Comparison of ENCODE assay signal across 10 cellular contexts in the genomic region with DNA sequence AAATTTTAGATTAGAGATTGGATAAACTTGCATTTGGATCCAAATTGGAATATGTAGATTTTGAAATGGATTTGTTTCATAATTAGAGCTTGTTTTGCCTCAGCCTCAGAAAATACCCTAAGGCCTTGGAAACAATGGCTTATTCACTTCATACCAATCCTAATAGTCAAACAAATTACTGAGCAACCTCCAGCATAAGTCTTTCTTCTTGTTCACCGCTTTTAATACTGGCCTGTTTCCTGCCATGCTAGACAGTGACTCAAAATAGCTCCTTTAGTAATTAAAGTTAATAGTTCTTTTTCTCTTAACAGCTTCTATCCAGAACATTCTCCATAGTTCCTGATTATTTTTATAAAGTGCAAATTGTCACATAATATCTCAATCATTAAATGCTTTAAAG.
DNase-seq lines count a peak whose midpoint lies in the region; ATAC-seq, FAIRE-seq and TF ChIP-seq lines count a peak whose summit lies in the region.
"Had no signal": no experiment of that assay in that cellular context is flagged by ENCODE, and none has a peak within 500 bp of the region (broad histone marks: within the 10 kb centered on the region; RNA-seq: fewer than 3 reads in every experiment).

No MANE protein-coding gene starts in this region.

- peaks cover 15% of the 10 kb centered on the region for H3K4me1 Mint-ChIP-seq in type B pancreatic cell (ENCODE audit: unreplicated experiment)
- no peaks in the 10 kb centered on the region for H3K4me1 Mint-ChIP-seq in activated naive CD8-positive, alpha-beta T cell treated with anti-CD3 and anti-CD28 coated beads, Interleukin-2, amount 50 U/mL, for 24 hours
- no peaks in the 10 kb centered on the region for H3K4me1 Mint-ChIP-seq in CD8-positive, alpha-beta T cell (ENCODE audit: low read depth)

- H3K27me3 ChIP-seq in heart right ventricle (no peaks in the 10 kb centered on the region), subcutaneous abdominal adipose tissue (ENCODE audit: control insufficient read depth in 5 of 5, insufficient read depth in 4 of 5, low read length in 5 of 5) (no peaks in the 10 kb centered on the region)
- H3K27me3 ChIP-seq in CD8-positive, alpha-beta T cell (ENCODE audit: insufficient read depth, low read length) = no peaks in the 10 kb centered on the region
- H3K27me3 ChIP-seq: esophagus squamous epithelium had no signal

- no peaks in the 10 kb centered on the region for H3K27me3 Mint-ChIP-seq in type B pancreatic cell
- H3K27me3 Mint-ChIP-seq in activated naive CD8-positive, alpha-beta T cell treated with anti-CD3 and anti-CD28 coated beads, Interleukin-2, amount 50 U/mL, for 24 hours = no peaks in the 10 kb centered on the region
- H3K27me3 Mint-ChIP-seq in CD8-positive, alpha-beta T cell (ENCODE audit: low read depth) = no peaks in the 10 kb centered on the region

- H3K36me3 Mint-ChIP-seq in type B pancreatic cell = peaks cover 28% of the 10 kb centered on the region
- no peaks in the 10 kb centered on the region for H3K36me3 Mint-ChIP-seq in activated naive CD8-positive, alpha-beta T cell treated with anti-CD3 and anti-CD28 coated beads, Interleukin-2, amount 50 U/mL, for 24 hours (ENCODE audit: low read depth)
- no peaks in the 10 kb centered on the region for H3K36me3 Mint-ChIP-seq in CD8-positive, alpha-beta T cell

- H3K4me3 ChIP-seq in heart right ventricle (no peak overlapping the region), subcutaneous abdominal adipose tissue (ENCODE audit: low read depth in 1 of 5, low read length in 5 of 5) (no peak overlapping the region)
- no peak overlapping the region for H3K4me3 ChIP-seq in CD8-positive, alpha-beta T cell (ENCODE audit: low read depth, low read length)
- H3K4me3 ChIP-seq: esophagus squamous epithelium had no signal

- CTCF ChIA-PET in CD8-positive, alpha-beta T cell (lab: Charles Lee) = no interaction called here

- TF ChIP-seq CTCF in heart right ventricle (IDR thresholded peaks at IDR 0.05) = no peak
- no peak for TF ChIP-seq CTCF in type B pancreatic cell (conservative IDR thresholded peaks at IDR 0.05)
- TF ChIP-seq CTCF in CD8-positive, alpha-beta T cell (IDR thresholded peaks at IDR 0.05) = no peak

- H3K9me3 ChIP-seq in heart right ventricle = no peaks in the 10 kb centered on the region
- H3K9me3 ChIP-seq in subcutaneous abdominal adipose tissue (ENCODE audit: control insufficient read depth in 5 of 5, low read length in 5 of 5) = no peaks in the 10 kb centered on the region
- no peaks in the 10 kb centered on the region for H3K9me3 ChIP-seq in CD8-positive, alpha-beta T cell (ENCODE audit: low read length)
- H3K9me3 ChIP-seq: esophagus squamous epithelium had no signal

- H3K9me3 Mint-ChIP-seq in type B pancreatic cell = no peaks in the 10 kb centered on the region
- no peaks in the 10 kb centered on the region for H3K9me3 Mint-ChIP-seq in activated naive CD8-positive, alpha-beta T cell treated with anti-CD3 and anti-CD28 coated beads, Interleukin-2, amount 50 U/mL, for 24 hours
- H3K9me3 Mint-ChIP-seq in CD8-positive, alpha-beta T cell = no peaks in the 10 kb centered on the region

- POLR2A ChIA-PET in CD8-positive, alpha-beta T cell (lab: Charles Lee) = no interaction called here

- peaks cover 0 to 42% (median 0%) of the 10 kb centered on the region in 9 donors for H3K36me3 ChIP-seq in heart right ventricle
- peaks cover 4 to 27% (median 12%) of the 10 kb centered on the region in 5 donors for H3K36me3 ChIP-seq in subcutaneous abdominal adipose tissue (ENCODE audit: control insufficient read depth in 5 of 5, insufficient read depth in 5 of 5, low read length in 5 of 5)
- no peaks in the 10 kb centered on the region for H3K36me3 ChIP-seq in CD8-positive, alpha-beta T cell (ENCODE audit: insufficient read depth, low read length)

- peak in 6 of 8 donors; percentile 52 to 68 (median 62) for ATAC-seq in heart right ventricle
- ATAC-seq in activated naive CD8-positive, alpha-beta T cell treated with anti-CD3 and anti-CD28 coated beads, Interleukin-2, amount 50 U/mL, for 24 hours = no peak
- no peak for ATAC-seq in CD8-positive, alpha-beta T cell

- no peak overlapping the region for H3K9ac ChIP-seq in subcutaneous abdominal adipose tissue (ENCODE audit: low read length in 5 of 5)

- FAIRE-seq in HTR-8/SVneo (lab: Jason Lieb, UNC) = no peak

- peaks cover 0 to 64% (median 57%) of the 10 kb centered on the region in 9 donors for H3K4me1 ChIP-seq in heart right ventricle
- peaks cover 2 to 30% (median 18%) of the 10 kb centered on the region in 5 donors for H3K4me1 ChIP-seq in subcutaneous abdominal adipose tissue (ENCODE audit: control insufficient read depth in 5 of 5, insufficient read depth in 5 of 5, low read length in 5 of 5)
- H3K4me1 ChIP-seq in CD8-positive, alpha-beta T cell (ENCODE audit: insufficient read depth, low read length) = no peaks in the 10 kb centered on the region

- DNase-seq in HTR-8/SVneo (ENCODE audit: insufficient read length, low spot score) (peak; percentile 20), amniotic stem cell (lab: John Stamatoyannopoulos, UW) (peak; percentile 62), heart right ventricle (no peak), type B pancreatic cell (ENCODE audit: extremely low spot score, unreplicated experiment) (no peak), G401 (ENCODE audit: low spot score) (no peak)
- no peak for DNase-seq in activated naive CD8-positive, alpha-beta T cell treated with anti-CD3 and anti-CD28 coated beads, Interleukin-2, amount 50 U/mL, for 24 hours
- DNase-seq in CD8-positive, alpha-beta T cell = no peak
- DNase-seq: esophagus squamous epithelium, NCI-H510A treated with DMSO at 0.1 percent for 48 hours had no signal

- in situ Hi-C loops in G401 (cut with HindIII; ENCODE audit: low sequenced_read_pairs) = no loop called here

- no peak overlapping the region for H3K4me3 Mint-ChIP-seq in type B pancreatic cell
- H3K4me3 Mint-ChIP-seq in activated naive CD8-positive, alpha-beta T cell treated with anti-CD3 and anti-CD28 coated beads, Interleukin-2, amount 50 U/mL, for 24 hours = no peak overlapping the region
- H3K4me3 Mint-ChIP-seq in CD8-positive, alpha-beta T cell = no peak overlapping the region

- no peak overlapping the region for H3K27ac Mint-ChIP-seq in type B pancreatic cell
- no peak overlapping the region for H3K27ac Mint-ChIP-seq in activated naive CD8-positive, alpha-beta T cell treated with anti-CD3 and anti-CD28 coated beads, Interleukin-2, amount 50 U/mL, for 24 hours
- no peak overlapping the region for H3K27ac Mint-ChIP-seq in CD8-positive, alpha-beta T cell

- WGBS in heart right ventricle, 2 donors = 30 to 56% methylated on average over 1 of the region's 1 CpG

- H3K27ac ChIP-seq in heart right ventricle = peak overlapping the region in 7 of 10 donors; percentile 50 to 79 (median 67)
- H3K27ac ChIP-seq in subcutaneous abdominal adipose tissue (ENCODE audit: low read depth, low read length) = peak overlapping the region; percentile 75
- no peak overlapping the region for H3K27ac ChIP-seq in CD8-positive, alpha-beta T cell (ENCODE audit: low read depth, low read length)

- intact Hi-C loops in heart right ventricle (cut with DNase I) = loop anchor here in 2 of 10 donors (5.0 to 10.0 kb wide), 2 partner anchors 36 to 113 kb away; no protein-coding TSS in a partner anchor
- intact Hi-C loops in CD8-positive, alpha-beta T cell (cut with DNase I, micrococcal nuclease) = no loop called here

Comparison
In these comparisons a context has a peak if more than half of its experiments do, and no peak if none do; other contexts are left out.
1. DNase-seq: peak in HTR-8/SVneo (single experiment) and amniotic stem cell (single experiment); none in heart right ventricle (0 of 2), type B pancreatic cell (single experiment), G401 (single experiment), activated naive CD8-positive, alpha-beta T cell treated with anti-CD3 and anti-CD28 coated beads, Interleukin-2, amount 50 U/mL, for 24 hours (single experiment) and CD8-positive, alpha-beta T cell (0 of 7).
2. ATAC-seq: peak in heart right ventricle (6 of 8); none in activated naive CD8-positive, alpha-beta T cell treated with anti-CD3 and anti-CD28 coated beads, Interleukin-2, amount 50 U/mL, for 24 hours (single experiment) and CD8-positive, alpha-beta T cell (single experiment).